Comparison of ENCODE assay signal across 22 cellular contexts in the genomic region with DNA sequence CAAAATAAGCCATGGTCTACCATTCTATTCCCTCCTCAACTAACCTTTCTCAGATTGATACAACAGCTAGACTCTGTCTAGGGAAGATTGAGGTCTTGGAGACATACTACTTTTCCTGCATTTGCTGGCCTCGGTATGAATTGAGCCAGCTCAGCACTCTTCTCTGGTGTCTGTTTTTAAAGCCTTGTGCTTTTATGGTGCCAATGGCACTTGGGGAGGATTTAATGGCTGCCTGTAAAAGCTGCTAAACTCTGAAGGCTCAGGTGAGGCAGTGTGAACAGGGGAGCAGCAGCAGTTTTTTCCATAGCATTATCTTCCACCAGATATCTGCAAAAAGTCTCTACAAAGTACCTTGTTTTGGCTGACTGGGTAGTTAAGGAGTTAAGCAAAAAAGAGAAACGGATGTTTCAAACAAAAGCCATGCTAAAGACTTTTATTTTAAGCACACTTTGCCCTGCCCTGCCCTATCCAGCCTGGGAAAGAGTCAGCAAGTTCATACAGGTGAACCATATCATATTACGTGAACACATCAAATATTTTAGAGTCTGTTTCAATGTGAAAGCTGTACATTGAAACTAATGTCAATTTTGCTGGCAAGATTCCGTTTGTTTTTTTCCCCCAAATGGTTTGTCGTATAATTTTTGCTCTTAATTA.
DNase-seq lines count a peak whose midpoint lies in the region; ATAC-seq, FAIRE-seq and TF ChIP-seq lines count a peak whose summit lies in the region.
"Had no signal": no experiment of that assay in that cellular context is flagged by ENCODE, and none has a peak within 500 bp of the region (broad histone marks: within the 10 kb centered on the region; RNA-seq: fewer than 3 reads in every experiment).

No MANE protein-coding gene starts in this region.

- H3K27ac Mint-ChIP-seq in activated naive CD4-positive, alpha-beta T cell treated with anti-CD3 and anti-CD28 coated beads, Interleukin-2, amount 50 U/mL, for 72 hours: no peak overlapping the region
- H3K27ac Mint-ChIP-seq: CD14-positive monocyte had no signal

- no peaks in the 10 kb centered on the region for H3K36me3 ChIP-seq in gastrocnemius medialis
- H3K36me3 ChIP-seq: adrenal gland, gastroesophageal sphincter, WERI-Rb-1 had no signal

- no peaks in the 10 kb centered on the region for H3K9me3 ChIP-seq in gastrocnemius medialis
- H3K9me3 ChIP-seq: adrenal gland, gastroesophageal sphincter had no signal

- FAIRE-seq in GM12892 (lab: Jason Lieb, UNC): no peak

- no peak overlapping the region for H3K4me3 ChIP-seq in gastrocnemius medialis
- H3K4me3 ChIP-seq: adrenal gland, gastroesophageal sphincter, GM23248 had no signal

- in situ Hi-C loops in gastrocnemius medialis (cut with MboI; ENCODE audit: low sequenced_read_pairs in 4 of 4): no loop called here

- no peak for TF ChIP-seq CTCF in gastrocnemius medialis (IDR thresholded peaks at IDR 0.05 in 4 of 5, conservative IDR thresholded peaks at IDR 0.05 in 1 of 5)

- H3K4me1 ChIP-seq in gastrocnemius medialis: peaks cover 30 to 34% of the 10 kb centered on the region in 2 donors

- intact Hi-C loops in gastrocnemius medialis (cut with DNase I; ENCODE audit: low total_unique reads): no loop called here

- no peaks in the 10 kb centered on the region for H3K9me3 Mint-ChIP-seq in activated naive CD4-positive, alpha-beta T cell treated with anti-CD3 and anti-CD28 coated beads, Interleukin-2, amount 50 U/mL, for 72 hours

- H3K27ac ChIP-seq in epithelial cell of prostate (peak overlapping the region; percentile 9), gastrocnemius medialis (peak overlapping the region; percentile 25 to 60 (median 40))
- H3K27ac ChIP-seq: adrenal gland, gastroesophageal sphincter, GM23248, WERI-Rb-1 had no signal

- H3K27me3 ChIP-seq in gastrocnemius medialis: no peaks in the 10 kb centered on the region
- H3K27me3 ChIP-seq: adrenal gland, gastroesophageal sphincter had no signal

- DNase-seq in NCI-H2107 treated with DMSO at 0.1 percent for 48 hours (lab: John Stamatoyannopoulos, UW; ENCODE audit: unreplicated experiment): peak; percentile 7
- DNase-seq in NCI-H2107 (lab: John Stamatoyannopoulos, UW): no peak
- peak; percentile 75 for DNase-seq in NCI-H1105 treated with DMSO at 0.1 percent for 48 hours (lab: John Stamatoyannopoulos, UW)
- no peak for DNase-seq in epithelial cell of prostate (ENCODE audit: low read depth, low spot score)
- no peak for DNase-seq in gastrocnemius medialis
- no peak for DNase-seq in GM12892 (ENCODE audit: insufficient read length)
- DNase-seq in activated naive CD4-positive, alpha-beta T cell treated with anti-CD3 and anti-CD28 coated beads, Interleukin-2, amount 50 U/mL, for 72 hours (ENCODE audit: low spot score in 2 of 2): no peak
- no peak for DNase-seq in DMS114 treated with DMSO at 0.1 percent for 48 hours (lab: John Stamatoyannopoulos, UW; ENCODE audit: unreplicated experiment)
- DNase-seq: activated CD4-positive, alpha-beta T cell treated with anti-CD3 and anti-CD28 coated beads, Interleukin-2, amount 50 U/mL, for 4 hours; activated gamma-delta T cell; GM23248; left cardiac atrium; midbrain; NCI-H1694; NCI-H524; PC-3; stimulated activated CD8-positive, alpha-beta memory T cell treated with anti-CD3 and anti-CD28 coated beads, Interleukin-4, amount 100 ng/mL, for 48 hours; T-helper 1 cell; WERI-Rb-1 had no signal

- TF ChIP-seq POLR2A in gastrocnemius medialis (IDR thresholded peaks at IDR 0.05) (no peak), GM12892 (IDR thresholded peaks at IDR 0.05; ENCODE audit: low read depth, low read length) (no peak)

- H3K36me3 Mint-ChIP-seq in activated naive CD4-positive, alpha-beta T cell treated with anti-CD3 and anti-CD28 coated beads, Interleukin-2, amount 50 U/mL, for 72 hours: no peaks in the 10 kb centered on the region
- H3K36me3 Mint-ChIP-seq: CD14-positive monocyte had no signal

- ATAC-seq in gastrocnemius medialis: peak; percentile 21 to 66
- no peak for ATAC-seq in activated naive CD4-positive, alpha-beta T cell treated with anti-CD3 and anti-CD28 coated beads, Interleukin-2, amount 50 U/mL, for 72 hours
- ATAC-seq: gastroesophageal sphincter, PC-3 had no signal

Comparison
In these comparisons a context has a peak if more than half of its experiments do, and no peak if none do; other contexts are left out.
1. DNase-seq: peak in NCI-H2107 treated with DMSO at 0.1 percent for 48 hours (single experiment) and NCI-H1105 treated with DMSO at 0.1 percent for 48 hours (single experiment); none in NCI-H2107 (single experiment), epithelial cell of prostate (single experiment), gastrocnemius medialis (0 of 2), GM12892 (single experiment), activated naive CD4-positive, alpha-beta T cell treated with anti-CD3 and anti-CD28 coated beads, Interleukin-2, amount 50 U/mL, for 72 hours (0 of 2) and DMS114 treated with DMSO at 0.1 percent for 48 hours (single experiment).
2. ATAC-seq: peak in gastrocnemius medialis (2 of 2); none in activated naive CD4-positive, alpha-beta T cell treated with anti-CD3 and anti-CD28 coated beads, Interleukin-2, amount 50 U/mL, for 72 hours (0 of 2).